Comparison of ENCODE assay signal across 13 cellular contexts in genomic region chr11:19633276-19633675, GRCh38.
DNase-seq lines count a peak whose midpoint lies in the region; TF ChIP-seq lines count a peak whose summit lies in the region.
"Had no signal": no experiment of that assay in that cellular context is flagged by ENCODE, and none has a peak within 500 bp of the region (broad histone marks: within the 10 kb centered on the region; RNA-seq: fewer than 3 reads in every experiment).

No MANE protein-coding gene starts in this region.

- intact Hi-C loops in breast epithelium (cut with DNase I; ENCODE audit: low total_unique reads) (no loop called here), lower leg skin (cut with DNase I; ENCODE audit: low total_unique reads) (no loop called here)
- intact Hi-C loops in activated CD4-positive, alpha-beta T cell treated with anti-CD3 and anti-CD28 coated beads, Interleukin-2, amount 10 ng/mL, durations not matched to agents 24 days and 14 days (cut with micrococcal nuclease), result no loop called here

- H3K27me3 ChIP-seq in breast epithelium, result no peaks in the 10 kb centered on the region
- H3K27me3 ChIP-seq in neural progenitor cell, result no peaks in the 10 kb centered on the region

- H3K27ac ChIP-seq in breast epithelium (peak overlapping the region; percentile 82 to 88), neural progenitor cell (no peak overlapping the region)
- H3K27ac ChIP-seq: epithelial cell of prostate had no signal

- H3K4me1 Mint-ChIP-seq in HFFc6 (ENCODE audit: low read depth), result peaks cover 51% of the 10 kb centered on the region
- peaks cover 19% of the 10 kb centered on the region for H3K4me1 Mint-ChIP-seq in neural progenitor cell
- H3K4me1 Mint-ChIP-seq in activated CD4-positive, alpha-beta T cell treated with anti-CD3 and anti-CD28 coated beads, Interleukin-2, amount 10 ng/mL, durations not matched to agents 24 days and 14 days, result no peaks in the 10 kb centered on the region
- H3K4me1 Mint-ChIP-seq: IgD-negative memory B cell had no signal

- H3K79me2 ChIP-seq in neural progenitor cell (ENCODE audit: low read depth), result no peaks in the 10 kb centered on the region

- H3K9me3 ChIP-seq in breast epithelium (peaks cover 0 to 7% of the 10 kb centered on the region in 2 donors), neural progenitor cell (ENCODE audit: low read depth) (no peaks in the 10 kb centered on the region)

- H3K27me3 Mint-ChIP-seq in HFFc6 (ENCODE audit: insufficient read depth) (peaks cover 2% of the 10 kb centered on the region; the same call in 1 of the 2 replicates), neural progenitor cell (ENCODE audit: insufficient read depth, low read depth) (peaks cover 5% of the 10 kb centered on the region)
- no peaks in the 10 kb centered on the region for H3K27me3 Mint-ChIP-seq in activated CD4-positive, alpha-beta T cell treated with anti-CD3 and anti-CD28 coated beads, Interleukin-2, amount 10 ng/mL, durations not matched to agents 24 days and 14 days

- peaks cover 11% of the 10 kb centered on the region for H3K36me3 Mint-ChIP-seq in HFFc6 (ENCODE audit: low read depth)
- H3K36me3 Mint-ChIP-seq in neural progenitor cell, result no peaks in the 10 kb centered on the region
- no peaks in the 10 kb centered on the region for H3K36me3 Mint-ChIP-seq in activated CD4-positive, alpha-beta T cell treated with anti-CD3 and anti-CD28 coated beads, Interleukin-2, amount 10 ng/mL, durations not matched to agents 24 days and 14 days (ENCODE audit: low read depth)
- H3K36me3 Mint-ChIP-seq: IgD-negative memory B cell had no signal

- no peak overlapping the region for H2AFZ ChIP-seq in neural progenitor cell (replicated peaks)

- H3F3A ChIP-seq in neural progenitor cell (ENCODE audit: low read depth), result no peaks in the 10 kb centered on the region

- H3K9ac ChIP-seq in neural progenitor cell, result no peak overlapping the region

- H3K27ac Mint-ChIP-seq in HFFc6 (no peak overlapping the region), neural progenitor cell (no peak overlapping the region)
- no peak overlapping the region for H3K27ac Mint-ChIP-seq in activated CD4-positive, alpha-beta T cell treated with anti-CD3 and anti-CD28 coated beads, Interleukin-2, amount 10 ng/mL, durations not matched to agents 24 days and 14 days
- H3K27ac Mint-ChIP-seq: IgD-negative memory B cell had no signal

- H3K4me1 ChIP-seq in breast epithelium, result peaks cover 0 to 7% of the 10 kb centered on the region in 2 donors
- no peaks in the 10 kb centered on the region for H3K4me1 ChIP-seq in neural progenitor cell

- H3K4me3 ChIP-seq in breast epithelium, result peak overlapping the region in 1 of 3 donors; percentile 25
- no peak overlapping the region for H3K4me3 ChIP-seq in lower leg skin (ENCODE audit: low read depth, poor library complexity, severe bottlenecking)
- no peak overlapping the region for H3K4me3 ChIP-seq in neural progenitor cell

- H3K4me3 Mint-ChIP-seq in HFFc6 (peak overlapping the region; percentile 54; the same call in 1 of the 2 replicates), neural progenitor cell (no peak overlapping the region)
- H3K4me3 Mint-ChIP-seq in activated CD4-positive, alpha-beta T cell treated with anti-CD3 and anti-CD28 coated beads, Interleukin-2, amount 10 ng/mL, durations not matched to agents 24 days and 14 days, result no peak overlapping the region
- H3K4me3 Mint-ChIP-seq: IgD-negative memory B cell had no signal

- H3K9me3 Mint-ChIP-seq in HFFc6 (peaks cover 9% of the 10 kb centered on the region; the same call in 1 of the 2 replicates), neural progenitor cell (peaks cover 8% of the 10 kb centered on the region)
- no peaks in the 10 kb centered on the region for H3K9me3 Mint-ChIP-seq in activated CD4-positive, alpha-beta T cell treated with anti-CD3 and anti-CD28 coated beads, Interleukin-2, amount 10 ng/mL, durations not matched to agents 24 days and 14 days

- H4K20me1 ChIP-seq in neural progenitor cell (ENCODE audit: low read depth), result no peaks in the 10 kb centered on the region

- no peak overlapping the region for H3K4me2 ChIP-seq in neural progenitor cell

- no peak for TF ChIP-seq POLR2A in breast epithelium (IDR thresholded peaks at IDR 0.05)
- TF ChIP-seq POLR2A in lower leg skin (IDR thresholded peaks at IDR 0.05), result no peak

- TF ChIP-seq CTCF in HFFc6 (IDR thresholded peaks at IDR 0.05) (no peak), breast epithelium (IDR thresholded peaks at IDR 0.05) (no peak), lower leg skin (IDR thresholded peaks at IDR 0.05) (no peak), neural progenitor cell (IDR thresholded peaks at IDR 0.05) (no peak), GM13976 (IDR thresholded peaks at IDR 0.05; ENCODE audit: borderline replicate concordance, control extremely low read depth, extremely low read depth, insufficient read depth, missing control alignments) (no peak)

- no peaks in the 10 kb centered on the region for H3K36me3 ChIP-seq in breast epithelium
- no peaks in the 10 kb centered on the region for H3K36me3 ChIP-seq in neural progenitor cell

- 71 to 92% methylated on average over 5 to 7 of the region's 7 CpGs for WGBS in lower leg skin, 2 donors

- DNase-seq in HFFc6, result no peak
- DNase-seq in breast epithelium (ENCODE audit: low spot score in 2 of 2), result peak in 1 of 2 donors; percentile 89
- peak; percentile 46 to 87 for DNase-seq in lower leg skin (ENCODE audit: low spot score in 2 of 2)
- DNase-seq in stromal cell of bone marrow (ENCODE audit: low read depth), result peak; percentile 38
- DNase-seq in neural progenitor cell (ENCODE audit: low spot score), result no peak
- DNase-seq in GM13976 (ENCODE audit: low spot score), result no peak
- DNase-seq in activated CD8-positive, alpha-beta memory T cell treated with anti-CD3 and anti-CD28 coated beads for 24 hours, result no peak
- DNase-seq in activated CD4-positive, alpha-beta T cell treated with anti-CD3 and anti-CD28 coated beads, Interleukin-2, amount 10 ng/mL, durations not matched to agents 24 days and 14 days, result no peak
- DNase-seq: activated CD8-positive, alpha-beta memory T cell treated with anti-CD3 and anti-CD28 coated beads, Interleukin-2, amount 50 U/mL, for 48 hours; islet precursor cell; NCI-H2081 had no signal

- in situ Hi-C loops in GM13976 (cut with MboI; ENCODE audit: low sequenced_read_pairs, unreplicated experiment), result no loop called here

Comparison
In these comparisons a context has a peak if more than half of its experiments do, and no peak if none do; other contexts are left out.
1. DNase-seq: peak in lower leg skin (2 of 2) and stromal cell of bone marrow (single experiment); none in HFFc6 (single experiment), neural progenitor cell (single experiment), GM13976 (single experiment), activated CD8-positive, alpha-beta memory T cell treated with anti-CD3 and anti-CD28 coated beads for 24 hours (single experiment) and activated CD4-positive, alpha-beta T cell treated with anti-CD3 and anti-CD28 coated beads, Interleukin-2, amount 10 ng/mL, durations not matched to agents 24 days and 14 days (single experiment).